ENCODE assay signal across 21 cellular contexts in genomic region chr6:167374167-167374566, GRCh38. TPM values are rescaled to one million over a fixed set of nuclear protein-coding genes. Genes with fewer than 3 reads are reported as not detected.
"Had no signal": no experiment of that assay in that cellular context is flagged by ENCODE, and none has a peak within 500 bp of the region (broad histone marks: within the 10 kb centered on the region; RNA-seq: fewer than 3 reads in every experiment).

No MANE protein-coding gene starts in this region.

RNA-seq across cellular contexts. Expression of gene TTLL2, which starts 49.3 kb away (rescaled TPM):
- total RNA-seq: activated naive CD4-positive, alpha-beta T cell treated with anti-CD3 and anti-CD28 coated beads for 36 hours; activated naive CD4-positive, alpha-beta T cell treated with anti-CD3 and anti-CD28 coated beads, Interleukin-2, amount 50 U/mL, for 72 hours; activated naive CD8-positive, alpha-beta T cell treated with anti-CD3 and anti-CD28 coated beads for 36 hours; activated naive CD8-positive, alpha-beta T cell treated with anti-CD3 and anti-CD28 coated beads, Interleukin-2, amount 10 ng/mL, durations not matched to agents 7 days and 5 days; activated T-cell treated with anti-CD3 and anti-CD28 coated beads, Interleukin-2, amount 50 U/mL, for 4 hours; activated T-cell treated with anti-CD3 and anti-CD28 coated beads, Interleukin-2, amount 50 U/mL, for 72 hours; activated T-helper 1 cell treated with anti-CD3 and anti-CD28 coated beads, Interleukin-12 subunit alpha, Interleukin-12 subunit beta, Interleukin-2, Interleukin-4 antibody, amounts not matched to agents 30 ng/mL and 10 ng/mL and 1 ng/mL, durations not matched to agents 14 hours and 24 hours and 36 hours; activated T-helper 17 cell treated with anti-CD3 and anti-CD28 coated beads, Interleukin-2, amount 50 U/mL, for 72 hours; activated T-helper 2 cell treated with anti-CD3 and anti-CD28 coated beads, Interferon-gamma antibody, Interleukin-2, Interleukin-4, amounts not matched to agents 10 μg/mL and 5 μg/mL and 100 μg/mL, durations not matched to agents 14 hours and 24 hours and 36 hours; adrenal gland; aorta; ascending aorta; astrocyte; body of pancreas; breast epithelium; bronchial epithelial cell; cardiac muscle cell; cardiac septum; cerebellum; chondrocyte had no signal
- polyA plus RNA-seq: adipose tissue, adrenal gland, aorta, cardiac muscle cell had no signal
